ENCODE assay signal across 2 cellular contexts in the genomic region with DNA sequence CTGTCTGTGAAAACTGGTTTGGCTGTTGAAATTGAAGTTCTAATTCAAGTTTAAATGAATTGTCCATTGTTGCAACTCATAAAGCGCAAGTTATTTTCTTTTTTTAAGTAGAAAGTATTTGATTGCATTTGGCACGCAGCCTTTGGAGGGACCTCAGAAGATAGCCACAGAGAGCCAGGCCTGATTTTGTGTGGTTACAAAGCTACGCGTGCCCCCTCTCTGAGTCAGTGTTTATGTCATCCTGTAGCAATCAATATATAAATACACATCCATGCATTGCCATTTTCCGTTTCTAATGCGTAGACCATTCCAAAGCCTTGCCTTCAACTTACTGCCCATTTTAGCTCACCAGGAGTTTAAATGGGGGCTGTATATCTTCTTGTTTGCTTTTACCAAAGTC.
TF ChIP-seq lines count a peak whose summit lies in the region.

No MANE protein-coding gene starts in this region.

TF ChIP-seq in GM23338, 12 proteins besides CTCF, POLR2A, EP300 and RAD21:
- TF ChIP-seq ZNF114 (CRISPR knock-in tag; IDR thresholded peaks at IDR 0.05) (no peak), CREB1 (CRISPR knock-in tag; IDR thresholded peaks at IDR 0.05; ENCODE audit: low read depth) (no peak)

TF ChIP-seq in endothelial cell of umbilical vein, 7 proteins besides CTCF, POLR2A, EP300 and RAD21:
- TF ChIP-seq JUN (IDR thresholded peaks at IDR 0.05; ENCODE audit: borderline replicate concordance, insufficient read depth, insufficient read length, low read depth) = no peak
- no peak for TF ChIP-seq GATA2 (IDR thresholded peaks at IDR 0.05; ENCODE audit: insufficient read depth, insufficient read length, low read depth, low read length)
- TF ChIP-seq MYC (IDR thresholded peaks at IDR 0.05; ENCODE audit: low read depth, low read length) = no peak
- no peak for TF ChIP-seq POLR2AphosphoS5 (IDR thresholded peaks at IDR 0.05; ENCODE audit: insufficient read depth, low read depth, low read length)
- TF ChIP-seq EZH2 (IDR thresholded peaks at IDR 0.05; ENCODE audit: borderline replicate concordance, low read depth, low read length, severe bottlenecking) = no peak
- no peak for TF ChIP-seq FOS (IDR thresholded peaks at IDR 0.05; ENCODE audit: borderline replicate concordance, insufficient read depth, low read length)
- TF ChIP-seq, protein P1, sequence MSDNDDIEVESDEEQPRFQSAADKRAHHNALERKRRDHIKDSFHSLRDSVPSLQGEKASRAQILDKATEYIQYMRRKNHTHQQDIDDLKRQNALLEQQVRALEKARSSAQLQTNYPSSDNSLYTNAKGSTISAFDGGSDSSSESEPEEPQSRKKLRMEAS (IDR thresholded peaks at IDR 0.05; ENCODE audit: insufficient read depth, insufficient read length) = no peak
